ENCODE assay signal across 1 cellular context in the genomic region with DNA sequence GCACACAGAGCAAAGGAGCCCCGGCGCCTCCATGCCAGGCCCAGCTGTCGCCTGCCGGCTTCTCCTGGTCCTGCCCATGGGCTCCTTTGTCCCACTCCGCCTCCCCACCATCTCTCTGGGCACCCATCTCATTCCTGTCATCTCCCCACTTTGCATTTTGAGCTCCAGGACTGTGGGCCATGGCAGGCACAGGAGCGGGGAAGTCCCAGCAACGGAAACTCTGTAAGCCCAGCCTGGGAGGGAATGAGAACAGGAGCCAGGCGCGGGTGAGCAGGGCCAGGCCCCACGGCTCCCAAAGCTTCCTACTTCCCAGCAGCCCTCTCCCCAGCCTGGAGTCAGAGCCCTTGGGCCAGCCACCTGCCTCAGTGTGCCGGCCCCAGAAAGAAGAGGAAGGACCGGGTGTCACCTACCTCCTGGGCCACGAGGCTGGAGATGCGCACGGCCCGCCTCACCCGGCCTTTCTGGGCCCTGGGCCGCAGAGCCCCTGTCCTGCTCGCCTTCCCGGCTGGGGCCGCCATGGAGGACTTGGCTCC.
TF ChIP-seq lines count a peak whose summit lies in the region.

No MANE protein-coding gene starts in this region.

TF ChIP-seq in K562, 482 proteins besides CTCF, POLR2A, EP300 and RAD21 (continued from another document and continues in another):
- TF ChIP-seq NKRF (IDR thresholded peaks at IDR 0.05; ENCODE audit: borderline replicate concordance), result peak; percentile 22; the same call in 1 of the 2 replicates
- TF ChIP-seq, protein P1, sequence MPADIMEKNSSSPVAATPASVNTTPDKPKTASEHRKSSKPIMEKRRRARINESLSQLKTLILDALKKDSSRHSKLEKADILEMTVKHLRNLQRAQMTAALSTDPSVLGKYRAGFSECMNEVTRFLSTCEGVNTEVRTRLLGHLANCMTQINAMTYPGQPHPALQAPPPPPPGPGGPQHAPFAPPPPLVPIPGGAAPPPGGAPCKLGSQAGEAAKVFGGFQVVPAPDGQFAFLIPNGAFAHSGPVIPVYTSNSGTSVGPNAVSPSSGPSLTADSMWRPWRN (IDR thresholded peaks at IDR 0.05; ENCODE audit: low read depth), result no peak
- TF ChIP-seq HNRNPK (IDR thresholded peaks at IDR 0.05; ENCODE audit: low read depth, low read length, poor library complexity, severe bottlenecking), result no peak
- TF ChIP-seq ZNF347 (CRISPR knock-in tag; IDR thresholded peaks at IDR 0.05; ENCODE audit: low read depth), result no peak
- no peak for TF ChIP-seq ZNF41 (CRISPR knock-in tag; conservative IDR thresholded peaks at IDR 0.05)
- TF ChIP-seq ZNF174 (CRISPR knock-in tag; IDR thresholded peaks at IDR 0.05), result no peak
- TF ChIP-seq L3MBTL2 (IDR thresholded peaks at IDR 0.05), result peak; percentile 76
- TF ChIP-seq TOE1 (IDR thresholded peaks at IDR 0.05; ENCODE audit: borderline replicate concordance), result no peak
- TF ChIP-seq TOE1 (CRISPR knock-in tag; IDR thresholded peaks at IDR 0.05; ENCODE audit: borderline replicate concordance, low read depth), result 0 out of 2 replicates have a peak, but pooled peaks have one; percentile 79
- no peak for TF ChIP-seq ZNF133 (CRISPR knock-in tag; IDR thresholded peaks at IDR 0.05)
- peak; percentile 78 for TF ChIP-seq RBBP5 (IDR thresholded peaks at IDR 0.05; ENCODE audit: borderline replicate concordance, insufficient read depth, low read length, poor library complexity, severe bottlenecking)
- 0 out of 2 replicates have a peak, but pooled peaks have one; percentile 21 for TF ChIP-seq PRMT5 (CRISPR knock-in tag; IDR thresholded peaks at IDR 0.05)
- no peak for TF ChIP-seq MYBL2 (IDR thresholded peaks at IDR 0.05; ENCODE audit: low read depth)
- no peak for TF ChIP-seq MYBL2 (CRISPR knock-in tag; IDR thresholded peaks at IDR 0.05; ENCODE audit: borderline replicate concordance)
- peak; percentile 51 for TF ChIP-seq CHD1 (IDR thresholded peaks at IDR 0.05; ENCODE audit: low read length)
- 0 out of 2 replicates have a peak, but pooled peaks have one; percentile 29 for TF ChIP-seq TCF3 (CRISPR knock-in tag; IDR thresholded peaks at IDR 0.05)
- no peak for TF ChIP-seq PML (IDR thresholded peaks at IDR 0.05; ENCODE audit: low read length)
- no peak for TF ChIP-seq TFAP4 (CRISPR knock-in tag; IDR thresholded peaks at IDR 0.05; ENCODE audit: borderline replicate concordance)
- TF ChIP-seq MECOM (CRISPR knock-in tag; IDR thresholded peaks at IDR 0.05), result no peak
- no peak for TF ChIP-seq NCOA2 (IDR thresholded peaks at IDR 0.05; ENCODE audit: partially characterized antibody in 2 of 2)
- no peak for TF ChIP-seq HSF4 (CRISPR knock-in tag; IDR thresholded peaks at IDR 0.05; ENCODE audit: borderline replicate concordance)
- TF ChIP-seq NUFIP1 (IDR thresholded peaks at IDR 0.05; ENCODE audit: partially characterized antibody), result no peak
- TF ChIP-seq CCNT2 (IDR thresholded peaks at IDR 0.05; ENCODE audit: borderline replicate concordance, extremely low read depth, insufficient read length, low read depth, low read length), result no peak
- TF ChIP-seq ZNF398 (CRISPR knock-in tag; IDR thresholded peaks at IDR 0.05), result no peak
- no peak for TF ChIP-seq CHD2 (IDR thresholded peaks at IDR 0.05; ENCODE audit: low read depth, low read length)
- TF ChIP-seq RFX1 (IDR thresholded peaks at IDR 0.05), result no peak
- peak; percentile 65 for TF ChIP-seq KDM5B (IDR thresholded peaks at IDR 0.05; ENCODE audit: insufficient replicate concordance, low read depth, low read length)
- no peak for TF ChIP-seq ILF3 (IDR thresholded peaks at IDR 0.05; ENCODE audit: borderline replicate concordance)
- TF ChIP-seq HCFC1 (IDR thresholded peaks at IDR 0.05; ENCODE audit: low read depth, low read length), result no peak
- TF ChIP-seq BHLHE40 (IDR thresholded peaks at IDR 0.05; ENCODE audit: low read length), result no peak
- 0 out of 4 replicates have a peak, but pooled peaks of 1 of the 2 experiments have one; percentile 8 for TF ChIP-seq ETV6 (IDR thresholded peaks at IDR 0.05; ENCODE audit: borderline replicate concordance in 1 of 2, low read depth in 2 of 2, low read length in 1 of 2)
- TF ChIP-seq ETV6 (CRISPR knock-in tag; IDR thresholded peaks at IDR 0.05; ENCODE audit: borderline replicate concordance), result no peak
- TF ChIP-seq TFAM (CRISPR knock-in tag; conservative IDR thresholded peaks at IDR 0.05), result no peak
- TF ChIP-seq MIER1 (IDR thresholded peaks at IDR 0.05; ENCODE audit: low read depth), result 0 out of 2 replicates have a peak, but pooled peaks have one; percentile 26
- TF ChIP-seq ZNF79 (CRISPR knock-in tag; IDR thresholded peaks at IDR 0.05; ENCODE audit: low read depth), result no peak
- peak; percentile 44; the same call in 1 of the 2 replicates for TF ChIP-seq NFRKB (IDR thresholded peaks at IDR 0.05; ENCODE audit: low read depth)
- peak; percentile 70; the same call in 1 of the 2 replicates for TF ChIP-seq RREB1 (CRISPR knock-in tag; IDR thresholded peaks at IDR 0.05)
- TF ChIP-seq NEUROD1 (IDR thresholded peaks at IDR 0.05; ENCODE audit: borderline replicate concordance, low read depth, low read length, partially characterized antibody), result no peak
- TF ChIP-seq ZNF57 (CRISPR knock-in tag; IDR thresholded peaks at IDR 0.05), result no peak
- TF ChIP-seq, protein P2, sequence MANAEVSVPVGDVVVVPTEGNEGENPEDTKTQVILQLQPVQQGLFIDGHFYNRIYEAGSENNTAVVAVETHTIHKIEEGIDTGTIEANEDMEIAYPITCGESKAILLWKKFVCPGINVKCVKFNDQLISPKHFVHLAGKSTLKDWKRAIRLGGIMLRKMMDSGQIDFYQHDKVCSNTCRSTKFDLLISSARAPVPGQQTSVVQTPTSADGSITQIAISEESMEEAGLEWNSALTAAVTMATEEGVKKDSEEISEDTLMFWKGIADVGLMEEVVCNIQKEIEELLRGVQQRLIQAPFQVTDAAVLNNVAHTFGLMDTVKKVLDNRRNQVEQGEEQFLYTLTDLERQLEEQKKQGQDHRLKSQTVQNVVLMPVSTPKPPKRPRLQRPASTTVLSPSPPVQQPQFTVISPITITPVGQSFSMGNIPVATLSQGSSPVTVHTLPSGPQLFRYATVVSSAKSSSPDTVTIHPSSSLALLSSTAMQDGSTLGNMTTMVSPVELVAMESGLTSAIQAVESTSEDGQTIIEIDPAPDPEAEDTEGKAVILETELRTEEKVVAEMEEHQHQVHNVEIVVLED (CRISPR knock-in tag; IDR thresholded peaks at IDR 0.05), result no peak
- TF ChIP-seq, protein P3, sequence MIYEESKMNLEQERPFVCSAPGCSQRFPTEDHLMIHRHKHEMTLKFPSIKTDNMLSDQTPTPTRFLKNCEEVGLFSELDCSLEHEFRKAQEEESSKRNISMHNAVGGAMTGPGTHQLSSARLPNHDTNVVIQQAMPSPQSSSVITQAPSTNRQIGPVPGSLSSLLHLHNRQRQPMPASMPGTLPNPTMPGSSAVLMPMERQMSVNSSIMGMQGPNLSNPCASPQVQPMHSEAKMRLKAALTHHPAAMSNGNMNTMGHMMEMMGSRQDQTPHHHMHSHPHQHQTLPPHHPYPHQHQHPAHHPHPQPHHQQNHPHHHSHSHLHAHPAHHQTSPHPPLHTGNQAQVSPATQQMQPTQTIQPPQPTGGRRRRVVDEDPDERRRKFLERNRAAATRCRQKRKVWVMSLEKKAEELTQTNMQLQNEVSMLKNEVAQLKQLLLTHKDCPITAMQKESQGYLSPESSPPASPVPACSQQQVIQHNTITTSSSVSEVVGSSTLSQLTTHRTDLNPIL (CRISPR knock-in tag; IDR thresholded peaks at IDR 0.05), result no peak
- TF ChIP-seq SNIP1 (IDR thresholded peaks at IDR 0.05; ENCODE audit: low read depth), result no peak
- TF ChIP-seq TBP (optimal IDR thresholded peaks at IDR 0.05; ENCODE audit: low read depth, low read length), result peak; percentile 5
- TF ChIP-seq RBM22 (IDR thresholded peaks at IDR 0.05; ENCODE audit: low read depth, low read length, poor library complexity, severe bottlenecking), result no peak
- no peak for TF ChIP-seq VEZF1 (CRISPR knock-in tag; IDR thresholded peaks at IDR 0.05)
- no peak for TF ChIP-seq HNRNPUL1 (IDR thresholded peaks at IDR 0.05; ENCODE audit: low read length)
- TF ChIP-seq ELF1 (tag; IDR thresholded peaks at IDR 0.05), result no peak
- TF ChIP-seq SIN3A (IDR thresholded peaks at IDR 0.05; ENCODE audit: borderline replicate concordance in 2 of 2, control insufficient read depth in 1 of 2, low read depth in 2 of 2, low read length in 2 of 2), result peak; percentile 17 to 37; a peak in 1 of 4 replicates
- peak in 2 of 3 experiments; percentile 14 to 35 for TF ChIP-seq YY1 (IDR thresholded peaks at IDR 0.05; ENCODE audit: borderline replicate concordance in 1 of 3, control insufficient read depth in 1 of 3, extremely low read depth in 1 of 3, insufficient read depth in 3 of 3, insufficient read length in 1 of 3, insufficient replicate concordance in 2 of 3, low read depth in 1 of 3, low read length in 2 of 3)
- TF ChIP-seq HDGF (IDR thresholded peaks at IDR 0.05), result 0 out of 2 replicates have a peak, but pooled peaks have one; percentile 34
